In genomic region chr7:27252935-27253333, GRCh38 we compare ENCODE assay signal across 32 cellular contexts. TPM values are rescaled to one million over a fixed set of nuclear protein-coding genes. Genes with fewer than 3 reads are reported as not detected.
"Had no signal": no experiment of that assay in that cellular context is flagged by ENCODE, and none has a peak within 500 bp of the region (broad histone marks: within the 10 kb centered on the region; RNA-seq: fewer than 3 reads in every experiment).

No MANE protein-coding gene starts in this region.

- H3K27ac ChIP-seq: heart left ventricle, left lung, neutrophil, skin epidermis, thoracic aorta had no signal

- H3K9me3 Mint-ChIP-seq: activated naive CD4-positive, alpha-beta T cell treated with anti-CD3 and anti-CD28 coated beads, Interleukin-2, amount 10 ng/mL, durations not matched to agents 7 days and 5 days; activated T-helper 1 cell treated with anti-CD3 and anti-CD28 coated beads, Interleukin-12 subunit alpha, Interleukin-12 subunit beta, Interleukin-2, Interleukin-4 antibody, amounts not matched to agents 30 ng/mL and 10 ng/mL and 1 ng/mL, durations not matched to agents 14 hours and 24 hours and 36 hours; natural killer cell treated with Interleukin-12 subunit alpha and Interleukin-12 subunit beta and Interleukin-15 and Interleukin-18, amount 100 ng/mL, for 72 hours; stimulated activated naive CD8-positive, alpha-beta T cell treated with anti-CD3 and anti-CD28 coated beads, Interleukin-15, Interleukin-2, amounts not matched to agents 100 ng/mL and 50 ng/mL, for 24 hours; T-cell; T-helper 2 cell treated with Interferon-gamma antibody and Interleukin-4, amounts not matched to agents 5 μg/mL and 100 μg/mL, for 36 hours had no signal

- DNase-seq: activated CD4-positive, alpha-beta T cell treated with anti-CD3 and anti-CD28 coated beads for 36 hours; activated CD4-positive, CD25-positive, alpha-beta regulatory T cell; activated effector memory CD4-positive, alpha-beta T cell treated with anti-CD3 and anti-CD28 coated beads, Interleukin-2, amount 50 U/mL, for 16 hours; activated naive CD4-positive, alpha-beta T cell treated with anti-CD3 and anti-CD28 coated beads, Interleukin-2, amount 10 ng/mL, durations not matched to agents 7 days and 5 days; activated naive CD8-positive, alpha-beta T cell treated with anti-CD3 and anti-CD28 coated beads, Interleukin-2, amount 10 ng/mL, durations not matched to agents 7 days and 5 days; activated T-cell treated with anti-CD3 and anti-CD28 coated beads, Interleukin-2, amount 50 U/mL, for 1 hour; amniotic stem cell; central memory CD4-positive, alpha-beta T cell; foreskin fibroblast; heart left ventricle; hypothalamus; kidney glomerular epithelial cell; left lung; mucosa of descending colon; stimulated activated CD4-positive, alpha-beta T cell treated with anti-CD3 and anti-CD28 coated beads, Interleukin-12 subunit alpha, Interleukin-12 subunit beta, amount 100 ng/mL, for 4 hours; stimulated activated CD4-positive, alpha-beta T cell treated with anti-CD3 and anti-CD28 coated beads, Interleukin-4, amount 100 ng/mL, for 1 hour; T-cell; trophoblast cell had no signal

- H3K9me3 ChIP-seq: heart left ventricle, left lung, mucosa of descending colon, neutrophil, thoracic aorta had no signal

- H3K4me3 ChIP-seq: heart left ventricle, left lung, lung, mucosa of descending colon, skin epidermis had no signal

- H3K4me3 Mint-ChIP-seq: activated CD4-positive, alpha-beta T cell treated with anti-CD3 and anti-CD28 coated beads for 36 hours; activated naive CD4-positive, alpha-beta T cell treated with anti-CD3 and anti-CD28 coated beads, Interleukin-2, amount 10 ng/mL, durations not matched to agents 7 days and 5 days; activated naive CD8-positive, alpha-beta T cell treated with anti-CD3 and anti-CD28 coated beads, Interleukin-2, amount 10 ng/mL, durations not matched to agents 7 days and 5 days; activated T-helper 1 cell treated with anti-CD3 and anti-CD28 coated beads, Interleukin-12 subunit alpha, Interleukin-12 subunit beta, Interleukin-2, Interleukin-4 antibody, amounts not matched to agents 30 ng/mL and 10 ng/mL and 1 ng/mL, durations not matched to agents 14 hours and 24 hours and 36 hours; natural killer cell treated with Interleukin-12 subunit alpha and Interleukin-12 subunit beta and Interleukin-15 and Interleukin-18, amount 100 ng/mL, for 72 hours; stimulated activated naive CD8-positive, alpha-beta T cell treated with anti-CD3 and anti-CD28 coated beads, Interleukin-15, Interleukin-2, amounts not matched to agents 100 ng/mL and 50 ng/mL, for 24 hours; T-helper 2 cell treated with Interferon-gamma antibody and Interleukin-4, amounts not matched to agents 5 μg/mL and 100 μg/mL, for 36 hours had no signal

- ATAC-seq: activated CD4-positive, alpha-beta T cell treated with anti-CD3 and anti-CD28 coated beads for 36 hours; esophagus mucosa; heart left ventricle; left lung; mucosa of descending colon; natural killer cell treated with Interleukin-12 subunit alpha and Interleukin-12 subunit beta and Interleukin-15 and Interleukin-18, amount 100 ng/mL, for 72 hours; sciatic nerve; T-cell had no signal

- H3K4me1 Mint-ChIP-seq: activated naive CD8-positive, alpha-beta T cell treated with anti-CD3 and anti-CD28 coated beads, Interleukin-2, amount 10 ng/mL, durations not matched to agents 7 days and 5 days had no signal

- H3K36me3 Mint-ChIP-seq: activated naive CD8-positive, alpha-beta T cell treated with anti-CD3 and anti-CD28 coated beads, Interleukin-2, amount 10 ng/mL, durations not matched to agents 7 days and 5 days; natural killer cell treated with Interleukin-12 subunit alpha and Interleukin-12 subunit beta and Interleukin-15 and Interleukin-18, amount 100 ng/mL, for 72 hours; T-cell had no signal

- H3K36me3 ChIP-seq: heart left ventricle, left lung, neutrophil, thoracic aorta had no signal

- H3K27ac Mint-ChIP-seq: activated CD4-positive, alpha-beta T cell treated with anti-CD3 and anti-CD28 coated beads for 36 hours; activated naive CD4-positive, alpha-beta T cell treated with anti-CD3 and anti-CD28 coated beads, Interleukin-2, amount 10 ng/mL, durations not matched to agents 7 days and 5 days; activated naive CD8-positive, alpha-beta T cell treated with anti-CD3 and anti-CD28 coated beads, Interleukin-2, amount 10 ng/mL, durations not matched to agents 7 days and 5 days; activated T-helper 1 cell treated with anti-CD3 and anti-CD28 coated beads, Interleukin-12 subunit alpha, Interleukin-12 subunit beta, Interleukin-2, Interleukin-4 antibody, amounts not matched to agents 30 ng/mL and 10 ng/mL and 1 ng/mL, durations not matched to agents 14 hours and 24 hours and 36 hours; natural killer cell treated with Interleukin-12 subunit alpha and Interleukin-12 subunit beta and Interleukin-15 and Interleukin-18, amount 100 ng/mL, for 72 hours; stimulated activated naive CD8-positive, alpha-beta T cell treated with anti-CD3 and anti-CD28 coated beads, Interleukin-15, Interleukin-2, amounts not matched to agents 100 ng/mL and 50 ng/mL, for 24 hours; T-cell; T-helper 2 cell treated with Interferon-gamma antibody and Interleukin-4, amounts not matched to agents 5 μg/mL and 100 μg/mL, for 36 hours had no signal

RNA-seq across cellular contexts. Expression of gene EVX1, which starts 10.3 kb away (rescaled TPM):
- total RNA-seq: activated CD4-positive, alpha-beta T cell treated with anti-CD3 and anti-CD28 coated beads for 36 hours; activated naive CD8-positive, alpha-beta T cell treated with anti-CD3 and anti-CD28 coated beads, Interleukin-2, amount 10 ng/mL, durations not matched to agents 7 days and 5 days; activated T-helper 1 cell treated with anti-CD3 and anti-CD28 coated beads, Interleukin-12 subunit alpha, Interleukin-12 subunit beta, Interleukin-2, Interleukin-4 antibody, amounts not matched to agents 30 ng/mL and 10 ng/mL and 1 ng/mL, durations not matched to agents 14 hours and 24 hours and 36 hours; esophagus mucosa; heart left ventricle; left lung; lung; myocyte; natural killer cell treated with Interleukin-12 subunit alpha and Interleukin-12 subunit beta and Interleukin-15 and Interleukin-18, amount 100 ng/mL, for 72 hours; osteocyte; posterior vena cava; sciatic nerve; subcutaneous adipose tissue; thoracic aorta had no signal

RNA-seq across cellular contexts. Expression of gene HOXA13, which starts 53.0 kb away (rescaled TPM):
- total RNA-seq: activated CD4-positive, alpha-beta T cell treated with anti-CD3 and anti-CD28 coated beads for 36 hours; activated naive CD8-positive, alpha-beta T cell treated with anti-CD3 and anti-CD28 coated beads, Interleukin-2, amount 10 ng/mL, durations not matched to agents 7 days and 5 days; activated T-helper 1 cell treated with anti-CD3 and anti-CD28 coated beads, Interleukin-12 subunit alpha, Interleukin-12 subunit beta, Interleukin-2, Interleukin-4 antibody, amounts not matched to agents 30 ng/mL and 10 ng/mL and 1 ng/mL, durations not matched to agents 14 hours and 24 hours and 36 hours; esophagus mucosa; heart left ventricle; left lung; lung; natural killer cell treated with Interleukin-12 subunit alpha and Interleukin-12 subunit beta and Interleukin-15 and Interleukin-18, amount 100 ng/mL, for 72 hours; osteocyte; T-cell had no signal
